In the genomic region with DNA sequence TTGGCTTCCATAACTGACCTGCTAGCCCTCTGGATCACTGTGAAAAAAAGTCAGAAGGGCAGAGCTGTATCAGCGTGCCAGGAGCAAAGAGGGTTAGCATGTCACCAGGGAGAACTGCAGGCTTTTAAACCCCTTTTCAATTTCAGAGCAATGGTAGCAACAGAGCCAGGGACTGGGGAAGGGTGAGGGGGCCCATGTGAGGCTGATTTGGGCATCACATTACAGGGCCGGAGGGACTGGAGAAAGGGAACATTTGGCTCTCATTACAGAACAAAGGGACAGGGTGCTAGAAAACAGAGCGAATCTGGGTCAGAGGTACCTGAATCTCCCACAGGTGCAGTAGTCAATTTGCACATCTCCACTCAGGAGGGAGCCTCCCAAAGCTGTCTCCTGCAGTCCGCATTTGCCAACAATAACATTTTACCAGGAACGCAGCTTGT, we compare ENCODE assay signal across 23 cellular contexts.
DNase-seq lines count a peak whose midpoint lies in the region; ATAC-seq and TF ChIP-seq lines count a peak whose summit lies in the region.
"Had no signal": no experiment of that assay in that cellular context is flagged by ENCODE, and none has a peak within 500 bp of the region (broad histone marks: within the 10 kb centered on the region; RNA-seq: fewer than 3 reads in every experiment).

No MANE protein-coding gene starts in this region.

- ATAC-seq in HG03108 (IDR thresholded peaks at IDR 0.05; ENCODE audit: unreplicated experiment) = no peak
- ATAC-seq in SK-N-SH treated with all-trans-retinoic acid at 6 μM for 48 hours = no peak; the same call in 2 of the 3 replicates
- ATAC-seq: activated T-cell treated with anti-CD3 and anti-CD28 coated beads, Interleukin-2, amount 50 U/mL, for 72 hours; esophagus mucosa; left lung; mucosa of descending colon had no signal

- no peak overlapping the region for H2BK5ac ChIP-seq in neuronal stem cell (ENCODE audit: low read length)

- no peak overlapping the region for H4K91ac ChIP-seq in neuronal stem cell (ENCODE audit: low read depth, low read length, poor library complexity)

- no peak for TF ChIP-seq CTCF in right atrium auricular region (IDR thresholded peaks at IDR 0.05)

- no CpG with 5 or more reads among the region's 5 CpGs for WGBS in neuronal stem cell (ENCODE audit: extremely low coverage in 2 of 2, insufficient read length in 2 of 2, insufficient replicate concordance in 1 of 2), 2 donors

- no peak overlapping the region for H2BK120ac ChIP-seq in neuronal stem cell (ENCODE audit: low read depth, low read length)

- H3K27ac ChIP-seq in right atrium auricular region (peak overlapping the region; percentile 46 to 74), neuronal stem cell (replicated peaks; ENCODE audit: low read length) (no peak overlapping the region)
- H3K27ac ChIP-seq: ascending aorta, left lung, neutrophil, RWPE1, tibial artery had no signal

- H3K4me2 ChIP-seq in neuronal stem cell (ENCODE audit: insufficient read depth, low read length, poor library complexity, severe bottlenecking) = no peak overlapping the region

- no peaks in the 10 kb centered on the region for H3K79me1 ChIP-seq in neuronal stem cell (ENCODE audit: low read depth, low read length)

- no peak overlapping the region for H3K4ac ChIP-seq in neuronal stem cell (ENCODE audit: low read length)

- H2AFZ ChIP-seq in neuronal stem cell (ENCODE audit: low read length) = peak overlapping the region; percentile 57

- H3K9ac ChIP-seq in NT2/D1 (ENCODE audit: insufficient read length, low read depth) = peak overlapping the region; percentile 8
- no peak overlapping the region for H3K9ac ChIP-seq in neuronal stem cell (ENCODE audit: low read depth, low read length, poor library complexity)

- H2BK15ac ChIP-seq in neuronal stem cell (ENCODE audit: low read length) = no peak overlapping the region

- H3K4me3 ChIP-seq in NT2/D1 (ENCODE audit: insufficient read length, low read depth) = no peak overlapping the region
- no peak overlapping the region for H3K4me3 ChIP-seq in right atrium auricular region
- H3K4me3 ChIP-seq in neuronal stem cell (ENCODE audit: low read length in 2 of 2) = no peak overlapping the region
- H3K4me3 ChIP-seq: ascending aorta, left lung, mucosa of descending colon, tibial artery had no signal

- no peaks in the 10 kb centered on the region for H3K9me3 ChIP-seq in NT2/D1 (ENCODE audit: insufficient read depth, low read length)
- H3K9me3 ChIP-seq in right atrium auricular region = no peaks in the 10 kb centered on the region
- no peaks in the 10 kb centered on the region for H3K9me3 ChIP-seq in neuronal stem cell (replicated peaks in 1 of 2; ENCODE audit: control insufficient read depth in 2 of 2, insufficient read depth in 1 of 2, low read depth in 1 of 2, low read length in 2 of 2)
- H3K9me3 ChIP-seq: ascending aorta, left lung, mucosa of descending colon, neutrophil, tibial artery had no signal

- H3K14ac ChIP-seq in neuronal stem cell (ENCODE audit: low read length) = no peak overlapping the region

- DNase-seq in NCI-H1436 (lab: John Stamatoyannopoulos, UW) (peak; percentile 56), NT2/D1 (ENCODE audit: low read depth, low spot score) (no peak), right atrium auricular region (ENCODE audit: low spot score) (no peak), neuronal stem cell (ENCODE audit: low spot score) (no peak), NCI-H2081 (lab: John Stamatoyannopoulos, UW) (no peak)
- DNase-seq: activated T-cell treated with anti-CD3 and anti-CD28 coated beads, Interleukin-2, amount 50 U/mL, for 72 hours; CD4-positive, alpha-beta T cell; cerebellar nuclear complex; DMS 273 treated with DMSO at 0.1 percent for 48 hours; effector CD8-positive, alpha-beta T cell; GOT3; left lung; mucosa of descending colon; NCI-H1694 treated with DMSO at 0.1 percent for 48 hours; NCI-H510A; stimulated activated CD4-positive, alpha-beta T cell treated with anti-CD3 and anti-CD28 coated beads, Interleukin-4, amount 100 ng/mL, for 1 hour; tibial artery had no signal

- no peak overlapping the region for H4K8ac ChIP-seq in neuronal stem cell (ENCODE audit: low read depth, low read length)

- H2BK12ac ChIP-seq in neuronal stem cell (ENCODE audit: low read length) = no peak overlapping the region

- no peak overlapping the region for H2AK5ac ChIP-seq in neuronal stem cell (ENCODE audit: low read depth, low read length)

- no peaks in the 10 kb centered on the region for H3K4me1 ChIP-seq in NT2/D1 (ENCODE audit: insufficient read depth, insufficient read length)
- H3K4me1 ChIP-seq in right atrium auricular region = peaks cover 0 to 12% of the 10 kb centered on the region in 2 donors
- H3K4me1 ChIP-seq in neuronal stem cell (ENCODE audit: control insufficient read depth in 2 of 2, insufficient read depth in 1 of 2, low read depth in 1 of 2, low read length in 2 of 2) = peaks cover 6 to 9% of the 10 kb centered on the region in 2 donors
- H3K4me1 ChIP-seq: ascending aorta, left lung had no signal

- no peak overlapping the region for H3K23ac ChIP-seq in neuronal stem cell (ENCODE audit: low read depth, low read length, poor library complexity)

- H3K18ac ChIP-seq in neuronal stem cell (ENCODE audit: low read length) = no peak overlapping the region

- H3K36me3 ChIP-seq in NT2/D1 (ENCODE audit: insufficient read depth, insufficient read length, low read length) (no peaks in the 10 kb centered on the region), right atrium auricular region (no peaks in the 10 kb centered on the region), neuronal stem cell (replicated peaks in 1 of 2; ENCODE audit: control insufficient read depth in 2 of 2, insufficient read depth in 2 of 2, low read length in 2 of 2) (no peaks in the 10 kb centered on the region)
- H3K36me3 ChIP-seq: ascending aorta, left lung, neutrophil, tibial artery had no signal

- no peaks in the 10 kb centered on the region for H3K27me3 ChIP-seq in NT2/D1 (ENCODE audit: insufficient read depth, insufficient read length)
- no peaks in the 10 kb centered on the region for H3K27me3 ChIP-seq in right atrium auricular region
- H3K27me3 ChIP-seq in neuronal stem cell (ENCODE audit: control insufficient read depth in 3 of 3, insufficient read depth in 3 of 3, low read depth in 1 of 3, low read length in 3 of 3) = no peaks in the 10 kb centered on the region
- H3K27me3 ChIP-seq: ascending aorta, left lung, neutrophil, tibial artery had no signal

TF ChIP-seq in SK-N-SH treated with all-trans-retinoic acid at 6 μM for 48 hours, 23 proteins besides CTCF, POLR2A, EP300 and RAD21 (continues in another document):
- no peak for TF ChIP-seq BACH2 (CRISPR knock-in tag; IDR thresholded peaks at IDR 0.05; ENCODE audit: borderline replicate concordance)
- no peak for TF ChIP-seq CSDC2 (CRISPR knock-in tag; IDR thresholded peaks at IDR 0.05)
- TF ChIP-seq OSR1 (CRISPR knock-in tag; IDR thresholded peaks at IDR 0.05) = no peak
- no peak for TF ChIP-seq TCF4 (CRISPR knock-in tag; IDR thresholded peaks at IDR 0.05; ENCODE audit: borderline replicate concordance)
- no peak for TF ChIP-seq ESRRG (CRISPR knock-in tag; IDR thresholded peaks at IDR 0.05)
- TF ChIP-seq ZFP30 (CRISPR knock-in tag; IDR thresholded peaks at IDR 0.05) = no peak
- no peak for TF ChIP-seq ZNF70 (CRISPR knock-in tag; IDR thresholded peaks at IDR 0.05)
- TF ChIP-seq, protein P1, sequence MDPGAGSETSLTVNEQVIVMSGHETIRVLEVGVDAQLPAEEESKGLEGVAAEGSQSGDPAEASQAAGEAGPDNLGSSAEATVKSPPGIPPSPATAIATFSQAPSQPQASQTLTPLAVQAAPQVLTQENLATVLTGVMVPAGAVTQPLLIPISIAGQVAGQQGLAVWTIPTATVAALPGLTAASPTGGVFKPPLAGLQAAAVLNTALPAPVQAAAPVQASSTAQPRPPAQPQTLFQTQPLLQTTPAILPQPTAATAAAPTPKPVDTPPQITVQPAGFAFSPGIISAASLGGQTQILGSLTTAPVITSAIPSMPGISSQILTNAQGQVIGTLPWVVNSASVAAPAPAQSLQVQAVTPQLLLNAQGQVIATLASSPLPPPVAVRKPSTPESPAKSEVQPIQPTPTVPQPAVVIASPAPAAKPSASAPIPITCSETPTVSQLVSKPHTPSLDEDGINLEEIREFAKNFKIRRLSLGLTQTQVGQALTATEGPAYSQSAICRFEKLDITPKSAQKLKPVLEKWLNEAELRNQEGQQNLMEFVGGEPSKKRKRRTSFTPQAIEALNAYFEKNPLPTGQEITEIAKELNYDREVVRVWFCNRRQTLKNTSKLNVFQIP (CRISPR knock-in tag; IDR thresholded peaks at IDR 0.05; ENCODE audit: borderline replicate concordance, low read depth) = no peak
- TF ChIP-seq TSHZ2 (CRISPR knock-in tag; IDR thresholded peaks at IDR 0.05) = no peak
- no peak for TF ChIP-seq GLIS3 (CRISPR knock-in tag; IDR thresholded peaks at IDR 0.05)
- no peak for TF ChIP-seq ARNTL (CRISPR knock-in tag; IDR thresholded peaks at IDR 0.05; ENCODE audit: borderline replicate concordance, low read depth)
